8 cellular contexts compared by ENCODE assay signal in genomic region chr13:98653471-98653985, GRCh38.
DNase-seq lines count a peak whose midpoint lies in the region; ATAC-seq and TF ChIP-seq lines count a peak whose summit lies in the region.

No MANE protein-coding gene starts in this region.

- peak; percentile 78 for TF ChIP-seq CTCF in CD8-positive, alpha-beta T cell (IDR thresholded peaks at IDR 0.05)
- TF ChIP-seq CTCF in mesothelial cell of epicardium (IDR thresholded peaks at IDR 0.05; ENCODE audit: unreplicated experiment) = peak; percentile 82

- peak; percentile 52 to 80 (median 70) for DNase-seq in CD8-positive, alpha-beta T cell
- DNase-seq in NCI-H748 treated with DMSO at 0.1 percent for 48 hours (lab: John Stamatoyannopoulos, UW) = peak; percentile 75
- DNase-seq in activated CD8-positive, alpha-beta memory T cell treated with anti-CD3 and anti-CD28 coated beads for 1 hour (ENCODE audit: extremely low read depth in 1 of 2, low read depth in 1 of 2) = peak; percentile 47 to 48
- DNase-seq in effector memory CD8-positive, alpha-beta T cell = peak; percentile 58 to 67 (median 62)
- DNase-seq in mesothelial cell of epicardium (ENCODE audit: low spot score in 2 of 2, unreplicated experiment in 2 of 2) = peak; percentile 44 to 81
- peak; percentile 50 to 54 for DNase-seq in stimulated activated CD8-positive, alpha-beta memory T cell treated with anti-CD3 and anti-CD28 coated beads, Interleukin-2, amount 100 ng/mL, for 1 hour (ENCODE audit: low read depth in 2 of 2)

- CTCF ChIA-PET in CD8-positive, alpha-beta T cell (lab: Charles Lee) = interaction anchor here (0.6 to 8.5 kb wide), 59 partner anchors 9 to 311 kb away, joined by 3 to 242 read pairs (median 5); no protein-coding TSS in a partner anchor

- H3K36me3 Mint-ChIP-seq in CD8-positive, alpha-beta T cell = no peaks in the 10 kb centered on the region
- H3K36me3 Mint-ChIP-seq in effector memory CD8-positive, alpha-beta T cell (ENCODE audit: insufficient read depth) = no peaks in the 10 kb centered on the region
- no peaks in the 10 kb centered on the region for H3K36me3 Mint-ChIP-seq in mesothelial cell of epicardium

- ATAC-seq in CD8-positive, alpha-beta T cell = peak; percentile 97
- ATAC-seq in GM19351 (IDR thresholded peaks at IDR 0.05; ENCODE audit: unreplicated experiment) = peak; percentile 95
- peak; percentile 94 for ATAC-seq in HG03457 (IDR thresholded peaks at IDR 0.05; ENCODE audit: unreplicated experiment)
- peak; percentile 96 for ATAC-seq in effector memory CD8-positive, alpha-beta T cell (replicated peaks)

- no peaks in the 10 kb centered on the region for H3K9me3 ChIP-seq in CD8-positive, alpha-beta T cell (ENCODE audit: low read length)

- H3K4me3 ChIP-seq in CD8-positive, alpha-beta T cell (ENCODE audit: low read depth, low read length) = no peak overlapping the region

- H3K27ac ChIP-seq in CD8-positive, alpha-beta T cell (ENCODE audit: low read depth, low read length) = no peak overlapping the region

- H3K36me3 ChIP-seq in CD8-positive, alpha-beta T cell (ENCODE audit: insufficient read depth, low read length) = no peaks in the 10 kb centered on the region

- H3K4me1 ChIP-seq in CD8-positive, alpha-beta T cell (ENCODE audit: insufficient read depth, low read length) = peaks cover 3% of the 10 kb centered on the region

- H3K4me3 Mint-ChIP-seq in CD8-positive, alpha-beta T cell = peak overlapping the region; percentile 78
- H3K4me3 Mint-ChIP-seq in effector memory CD8-positive, alpha-beta T cell = no peak overlapping the region
- H3K4me3 Mint-ChIP-seq in mesothelial cell of epicardium = no peak overlapping the region

- no peaks in the 10 kb centered on the region for H3K9me3 Mint-ChIP-seq in CD8-positive, alpha-beta T cell
- H3K9me3 Mint-ChIP-seq in effector memory CD8-positive, alpha-beta T cell = no peaks in the 10 kb centered on the region
- no peaks in the 10 kb centered on the region for H3K9me3 Mint-ChIP-seq in mesothelial cell of epicardium

- no peaks in the 10 kb centered on the region for H3K27me3 ChIP-seq in CD8-positive, alpha-beta T cell (ENCODE audit: insufficient read depth, low read length)

- intact Hi-C loops in CD8-positive, alpha-beta T cell (cut with DNase I, micrococcal nuclease) = loop anchor here (1.0 to 10.0 kb wide), 3 partner anchors 17 to 208 kb away; no protein-coding TSS in a partner anchor

- H3K27ac Mint-ChIP-seq in CD8-positive, alpha-beta T cell = no peak overlapping the region
- H3K27ac Mint-ChIP-seq in effector memory CD8-positive, alpha-beta T cell = no peak overlapping the region
- no peak overlapping the region for H3K27ac Mint-ChIP-seq in mesothelial cell of epicardium

- POLR2A ChIA-PET in CD8-positive, alpha-beta T cell (lab: Charles Lee) = interaction anchor here (0.7 to 2.8 kb wide), 2 partner anchors 14 to 208 kb away, joined by 3 to 15 read pairs; no protein-coding TSS in a partner anchor

- peaks cover 5% of the 10 kb centered on the region for H3K27me3 Mint-ChIP-seq in CD8-positive, alpha-beta T cell (ENCODE audit: low read depth)
- H3K27me3 Mint-ChIP-seq in effector memory CD8-positive, alpha-beta T cell = peaks cover 21 to 25% of the 10 kb centered on the region in 2 donors
- H3K27me3 Mint-ChIP-seq in mesothelial cell of epicardium (ENCODE audit: low read depth) = peaks cover 2% of the 10 kb centered on the region

- H3K4me1 Mint-ChIP-seq in CD8-positive, alpha-beta T cell (ENCODE audit: low read depth) = peaks cover 2% of the 10 kb centered on the region
- peaks cover 3 to 4% of the 10 kb centered on the region in 2 donors for H3K4me1 Mint-ChIP-seq in effector memory CD8-positive, alpha-beta T cell (ENCODE audit: low read depth in 2 of 2)
- H3K4me1 Mint-ChIP-seq in mesothelial cell of epicardium = peaks cover 21% of the 10 kb centered on the region
